In genomic region chr5:158163836-158164572, GRCh38 we compare ENCODE assay signal across 18 cellular contexts.
DNase-seq lines count a peak whose midpoint lies in the region; ATAC-seq and TF ChIP-seq lines count a peak whose summit lies in the region.
"Had no signal": no experiment of that assay in that cellular context is flagged by ENCODE, and none has a peak within 500 bp of the region (broad histone marks: within the 10 kb centered on the region; RNA-seq: fewer than 3 reads in every experiment).

No MANE protein-coding gene starts in this region.

- peaks cover 3% of the 10 kb centered on the region for H3K36me3 Mint-ChIP-seq in effector memory CD8-positive, alpha-beta T cell (ENCODE audit: insufficient read depth)
- H3K36me3 Mint-ChIP-seq: CD8-positive, alpha-beta T cell had no signal

- H3K9me3 ChIP-seq in neutrophil (no peaks in the 10 kb centered on the region), adrenal gland (replicated peaks in 1 of 3) (no peaks in the 10 kb centered on the region)
- H3K9me3 ChIP-seq: HAP-1 had no signal

- DNase-seq in NCI-H82 (lab: John Stamatoyannopoulos, UW) (peak; percentile 12), NCI-H82 treated with DMSO at 0.1 percent for 48 hours (lab: John Stamatoyannopoulos, UW; ENCODE audit: unreplicated experiment) (no peak), amniotic epithelial cell (ENCODE audit: low read depth) (peak; percentile 17), fibroblast of villous mesenchyme (ENCODE audit: low read depth) (peak; percentile 14), adrenal gland (no peak)
- DNase-seq in effector memory CD8-positive, alpha-beta T cell: no peak
- DNase-seq: 8988T; Calu3; CD8-positive, alpha-beta T cell; DND-41; EL had no signal

- no peak for TF ChIP-seq POLR2A in adrenal gland (IDR thresholded peaks at IDR 0.05)

- WGBS in adrenal gland, 4 donors: 73 to 88% (median 84%) methylated on average over 6 of the region's 6 CpGs

- peak overlapping the region; percentile 48 for H3K27ac ChIP-seq in neutrophil
- no peak overlapping the region for H3K27ac ChIP-seq in adrenal gland
- H3K27ac ChIP-seq: BLaER1 treated with 17β-estradiol and CSF1 and Interleukin-3, amounts not matched to agents 10 nM and 100 nM; HL-60 had no signal

- peaks cover 29 to 47% of the 10 kb centered on the region in 2 donors for H3K27me3 Mint-ChIP-seq in effector memory CD8-positive, alpha-beta T cell

- no peaks in the 10 kb centered on the region for H3K27me3 ChIP-seq in neutrophil
- H3K27me3 ChIP-seq in adrenal gland: no peaks in the 10 kb centered on the region
- H3K27me3 ChIP-seq: BLaER1 treated with 17β-estradiol and CSF1 and Interleukin-3, amounts not matched to agents 10 nM and 100 nM had no signal

- H3K36me3 ChIP-seq in neutrophil (no peaks in the 10 kb centered on the region), adrenal gland (replicated peaks in 1 of 2) (no peaks in the 10 kb centered on the region)
- H3K36me3 ChIP-seq: BLaER1 treated with 17β-estradiol and CSF1 and Interleukin-3, amounts not matched to agents 10 nM and 100 nM; HAP-1 had no signal

- H3K27ac Mint-ChIP-seq in effector memory CD8-positive, alpha-beta T cell: no peak overlapping the region
- H3K27ac Mint-ChIP-seq: B cell; CD8-positive, alpha-beta T cell had no signal

- intact Hi-C loops in adrenal gland (cut with DNase I): no loop called here

- ATAC-seq in HG03442 (IDR thresholded peaks at IDR 0.05; ENCODE audit: unreplicated experiment): no peak
- no peak for ATAC-seq in effector memory CD8-positive, alpha-beta T cell (replicated peaks)
- ATAC-seq: CD8-positive, alpha-beta T cell; GM12878 had no signal

- no peak for TF ChIP-seq CTCF in fibroblast of villous mesenchyme (IDR thresholded peaks at IDR 0.05; ENCODE audit: insufficient read depth, low read depth, low read length)
- no peak for TF ChIP-seq CTCF in neutrophil (IDR thresholded peaks at IDR 0.05)
- no peak for TF ChIP-seq CTCF in adrenal gland (IDR thresholded peaks at IDR 0.05)

- no peaks in the 10 kb centered on the region for H3K4me1 Mint-ChIP-seq in effector memory CD8-positive, alpha-beta T cell (ENCODE audit: low read depth in 2 of 2)
- H3K4me1 Mint-ChIP-seq: B cell had no signal

- H3K4me3 ChIP-seq in fibroblast of villous mesenchyme (ENCODE audit: low read depth, low read length): no peak overlapping the region
- no peak overlapping the region for H3K4me3 ChIP-seq in neutrophil (ENCODE audit: low read depth in 1 of 2, low read length in 1 of 2)
- no peak overlapping the region for H3K4me3 ChIP-seq in adrenal gland
- H3K4me3 ChIP-seq: BLaER1 treated with 17β-estradiol and CSF1 and Interleukin-3, amounts not matched to agents 10 nM and 100 nM; GM12878; HAP-1 had no signal

- H3K4me1 ChIP-seq in neutrophil (ENCODE audit: control insufficient read depth in 1 of 2, insufficient read depth in 1 of 2, low read depth in 1 of 2, low read length in 1 of 2): peaks cover 36 to 57% of the 10 kb centered on the region in 2 experiments
- peaks cover 0 to 7% of the 10 kb centered on the region in 2 donors for H3K4me1 ChIP-seq in adrenal gland (replicated peaks in 1 of 2)
- H3K4me1 ChIP-seq: HAP-1 had no signal

- no peak overlapping the region for H3K4me3 Mint-ChIP-seq in effector memory CD8-positive, alpha-beta T cell
- H3K4me3 Mint-ChIP-seq: B cell; CD8-positive, alpha-beta T cell had no signal

- H3K9me3 Mint-ChIP-seq in effector memory CD8-positive, alpha-beta T cell: no peaks in the 10 kb centered on the region
- H3K9me3 Mint-ChIP-seq: CD8-positive, alpha-beta T cell had no signal

Comparison
In these comparisons a context has a peak if more than half of its experiments do, and no peak if none do; other contexts are left out.
1. DNase-seq: peak in NCI-H82 (single experiment), amniotic epithelial cell (single experiment) and fibroblast of villous mesenchyme (single experiment); none in NCI-H82 treated with DMSO at 0.1 percent for 48 hours (single experiment), adrenal gland (0 of 7) and effector memory CD8-positive, alpha-beta T cell (0 of 3).